ENCODE assay signal across 8 cellular contexts in the genomic region with DNA sequence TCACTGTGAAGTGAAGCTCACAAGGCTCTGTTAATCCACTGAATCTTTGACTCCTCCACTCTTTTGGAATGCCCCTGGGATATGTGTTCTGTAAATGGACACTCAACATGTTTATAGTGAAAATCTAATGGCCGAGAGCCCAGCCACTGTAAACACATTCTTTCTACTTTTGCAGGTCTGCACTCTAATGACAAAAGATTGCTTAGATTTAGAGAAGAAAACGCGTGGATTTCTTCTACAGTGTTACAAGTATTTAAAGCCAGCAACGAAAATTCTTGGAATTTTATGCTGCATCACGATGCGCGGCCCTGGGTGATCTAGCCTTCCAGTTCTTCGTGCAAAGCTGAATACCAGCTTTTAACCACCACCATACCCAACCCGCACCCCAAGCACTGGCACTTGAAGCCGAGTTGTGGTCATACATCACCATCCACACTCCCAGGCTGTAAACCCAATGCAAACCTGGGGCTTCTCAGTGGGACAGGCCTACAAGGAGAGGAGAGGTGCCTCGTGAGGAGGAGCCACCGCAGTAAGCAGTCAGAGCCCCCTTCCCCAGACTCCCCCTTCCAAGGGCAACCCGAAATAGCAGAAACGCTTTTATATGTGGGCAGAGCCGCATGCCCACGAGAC. TPM values are rescaled to one million over a fixed set of nuclear protein-coding genes. Genes with fewer than 3 reads are reported as not detected.
DNase-seq lines count a peak whose midpoint lies in the region; ATAC-seq, FAIRE-seq and TF ChIP-seq lines count a peak whose summit lies in the region.

No MANE protein-coding gene starts in this region.

- intact Hi-C loops in endothelial cell of umbilical vein (cut with micrococcal nuclease) (loop anchor here (5.0 kb wide), 1 partner anchor 515 kb away; no protein-coding TSS in a partner anchor), pancreas (cut with DNase I) (loop anchor here in 2 of 3 donors (10.0 kb wide), 1 partner anchor 228 kb away; no protein-coding TSS in a partner anchor)

- H3K4me2 ChIP-seq in DND-41 (ENCODE audit: insufficient read depth, low read length) (peak overlapping the region; percentile 98), OCI-LY1 (ENCODE audit: low read length) (peak overlapping the region; percentile 90), endothelial cell of umbilical vein (ENCODE audit: insufficient read depth, low read length) (peak overlapping the region; percentile 94)

- no peaks in the 10 kb centered on the region for H3F3A ChIP-seq in OCI-LY1 (ENCODE audit: insufficient read depth, low read length)

- H3K4me3 ChIP-seq in DND-41 (ENCODE audit: low read depth in 1 of 2, low read length in 2 of 2) (peak overlapping the region; percentile 35 to 78), OCI-LY1 (ENCODE audit: low read depth, low read length, poor library complexity, severe bottlenecking) (peak overlapping the region; percentile 85), endothelial cell of umbilical vein (replicated peaks in 1 of 3; ENCODE audit: insufficient read depth in 1 of 3, low read depth in 1 of 3, low read length in 3 of 3) (peak overlapping the region in 2 of 3 experiments; percentile 72 to 89), pancreas (peak overlapping the region; percentile 46 to 97 (median 80))

- H4K20me1 ChIP-seq in DND-41 (ENCODE audit: insufficient read depth, low read length) (0 out of 2 replicates have a peak, but pooled peaks cover under 1% of the 10 kb centered on the region), OCI-LY1 (ENCODE audit: insufficient read depth, low read length) (no peaks in the 10 kb centered on the region), endothelial cell of umbilical vein (replicated peaks; ENCODE audit: control insufficient read depth, extremely low read depth, insufficient read depth, low read length) (no peaks in the 10 kb centered on the region)

- H3K36me3 ChIP-seq in DND-41 (ENCODE audit: insufficient read depth, low read length) (peaks cover 4% of the 10 kb centered on the region; the same call in 1 of the 2 replicates), OCI-LY1 (ENCODE audit: insufficient read depth, low read length) (peaks cover 6% of the 10 kb centered on the region), endothelial cell of umbilical vein (ENCODE audit: control insufficient read depth in 2 of 2, extremely low read depth in 1 of 2, insufficient read depth in 2 of 2, low read length in 2 of 2) (no peaks in the 10 kb centered on the region), pancreas (no peaks in the 10 kb centered on the region)

- H3K9me2 ChIP-seq in OCI-LY1 (ENCODE audit: low read depth, low read length), result no peaks in the 10 kb centered on the region

- H3K9me3 ChIP-seq in DND-41 (ENCODE audit: insufficient read depth, low read length, severe bottlenecking) (no peaks in the 10 kb centered on the region), OCI-LY1 (ENCODE audit: low read length) (no peaks in the 10 kb centered on the region), endothelial cell of umbilical vein (replicated peaks; ENCODE audit: control insufficient read depth, insufficient read depth, low read length) (no peaks in the 10 kb centered on the region), pancreas (no peaks in the 10 kb centered on the region)

- no TSS peak for BruUV-seq in endothelial cell of umbilical vein (replicated peaks; lab: Mats Ljungman, UMichigan)

- H3K79me2 ChIP-seq in DND-41 (ENCODE audit: insufficient read depth, low read length) (peaks cover 21% of the 10 kb centered on the region), OCI-LY1 (ENCODE audit: insufficient read depth, low read length) (no peaks in the 10 kb centered on the region), endothelial cell of umbilical vein (ENCODE audit: control insufficient read depth, insufficient read depth, low read length) (no peaks in the 10 kb centered on the region)

- POLR2A ChIA-PET in endothelial cell of umbilical vein (lab: Charles Lee), result no interaction called here

- peak overlapping the region; percentile 100 for H2AFZ ChIP-seq in DND-41 (ENCODE audit: low read depth, low read length)
- H2AFZ ChIP-seq in OCI-LY1 (ENCODE audit: low read length), result no peak overlapping the region
- H2AFZ ChIP-seq in endothelial cell of umbilical vein (ENCODE audit: low read depth, low read length), result peak overlapping the region; percentile 99

- dilution Hi-C loops in endothelial cell of umbilical vein (cut with MboI; ENCODE audit: extremely low pct_ligation_motif_present, low sequenced_read_pairs), result no loop called here

- H3K27ac ChIP-seq in DND-41 (ENCODE audit: low read length) (peak overlapping the region; percentile 94), OCI-LY1 (ENCODE audit: low read depth, low read length, poor library complexity, severe bottlenecking) (no peak overlapping the region), endothelial cell of umbilical vein (ENCODE audit: insufficient read depth, low read depth, low read length) (no peak overlapping the region), pancreas (peak overlapping the region; percentile 84 to 99 (median 96))

- no peak for ATAC-seq in DND-41 (ENCODE audit: insufficient read depth, low read depth)
- ATAC-seq in pancreas, result no peak
- ATAC-seq in GM18511 (IDR thresholded peaks at IDR 0.05; ENCODE audit: unreplicated experiment), result no peak

- H3K9ac ChIP-seq in DND-41 (ENCODE audit: low read depth, low read length) (peak overlapping the region; percentile 77), OCI-LY1 (ENCODE audit: low read length) (peak overlapping the region; percentile 84), endothelial cell of umbilical vein (replicated peaks; ENCODE audit: extremely low read depth, insufficient read depth, low read length) (peak overlapping the region; percentile 89)

- H3K9me1 ChIP-seq in endothelial cell of umbilical vein (replicated peaks; ENCODE audit: control insufficient read depth, extremely low read depth, insufficient read depth, low read length), result no peaks in the 10 kb centered on the region

- H3K27me3 ChIP-seq in DND-41 (ENCODE audit: insufficient read depth, low read length, poor library complexity) (no peaks in the 10 kb centered on the region), OCI-LY1 (ENCODE audit: insufficient read depth, low read length) (no peaks in the 10 kb centered on the region), endothelial cell of umbilical vein (ENCODE audit: control insufficient read depth in 2 of 2, insufficient read depth in 2 of 2, low read length in 2 of 2) (peaks cover 3 to 4% of the 10 kb centered on the region in 2 experiments), pancreas (no peaks in the 10 kb centered on the region)

- CTCF ChIA-PET in endothelial cell of umbilical vein (lab: Charles Lee), result interaction anchor here (1.0 to 6.9 kb wide), 6 partner anchors 15 to 516 kb away, joined by 3 to 38 read pairs (median 4); partner anchors contain the start of gene ARMC2

- H3K4me1 ChIP-seq in DND-41 (ENCODE audit: insufficient read depth, low read length) (peaks cover 28% of the 10 kb centered on the region), OCI-LY1 (ENCODE audit: insufficient read depth, low read length, severe bottlenecking) (peaks cover 8% of the 10 kb centered on the region), endothelial cell of umbilical vein (ENCODE audit: control insufficient read depth, extremely low read depth, insufficient read depth, low read length) (peaks cover 6% of the 10 kb centered on the region), pancreas (peaks cover 0 to 6% (median 5%) of the 10 kb centered on the region in 3 donors)

- FAIRE-seq in endothelial cell of umbilical vein (lab: Jason Lieb, UNC) (no peak), pancreas (lab: Jason Lieb, UNC) (no peak)

- peak; percentile 46 for DNase-seq in DND-41
- DNase-seq in endothelial cell of umbilical vein (ENCODE audit: low read depth, low spot score), result no peak
- DNase-seq in pancreas, result peak in 1 of 6 donors; percentile 25
- DNase-seq in A172 (ENCODE audit: low spot score), result no peak
- DNase-seq in activated gamma-delta T cell treated with Interleukin-2 at 50 U/mL for 16 hours, result no peak
- DNase-seq in OCI-M1 (lab: John Stamatoyannopoulos, UW), result no peak

- 43 to 46% methylated on average over 16 of the region's 16 CpGs for WGBS in pancreas, 2 donors

- no peak for TF ChIP-seq POLR2A in endothelial cell of umbilical vein (IDR thresholded peaks at IDR 0.05; ENCODE audit: low read depth, low read length)

- TF ChIP-seq CTCF in DND-41 (IDR thresholded peaks at IDR 0.05; ENCODE audit: borderline replicate concordance, extremely low read depth, low read length, poor library complexity, severe bottlenecking), result no peak
- TF ChIP-seq CTCF in OCI-LY1 (IDR thresholded peaks at IDR 0.05; ENCODE audit: low read length), result no peak
- TF ChIP-seq CTCF in endothelial cell of umbilical vein (IDR thresholded peaks at IDR 0.05; ENCODE audit: extremely low read depth in 1 of 2, insufficient read depth in 1 of 2, low read depth in 1 of 2, low read length in 2 of 2), result no peak
- TF ChIP-seq CTCF in pancreas (IDR thresholded peaks at IDR 0.05), result no peak

TF ChIP-seq in endothelial cell of umbilical vein, 7 proteins besides CTCF, POLR2A, EP300 and RAD21:
- TF ChIP-seq FOS (IDR thresholded peaks at IDR 0.05; ENCODE audit: borderline replicate concordance, insufficient read depth, low read length), result no peak
- no peak for TF ChIP-seq GATA2 (IDR thresholded peaks at IDR 0.05; ENCODE audit: insufficient read depth, insufficient read length, low read depth, low read length)
- no peak for TF ChIP-seq POLR2AphosphoS5 (IDR thresholded peaks at IDR 0.05; ENCODE audit: insufficient read depth, low read depth, low read length)
- TF ChIP-seq EZH2 (IDR thresholded peaks at IDR 0.05; ENCODE audit: borderline replicate concordance, low read depth, low read length, severe bottlenecking), result no peak
- TF ChIP-seq, protein P1, sequence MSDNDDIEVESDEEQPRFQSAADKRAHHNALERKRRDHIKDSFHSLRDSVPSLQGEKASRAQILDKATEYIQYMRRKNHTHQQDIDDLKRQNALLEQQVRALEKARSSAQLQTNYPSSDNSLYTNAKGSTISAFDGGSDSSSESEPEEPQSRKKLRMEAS (IDR thresholded peaks at IDR 0.05; ENCODE audit: insufficient read depth, insufficient read length), result no peak
- TF ChIP-seq JUN (IDR thresholded peaks at IDR 0.05; ENCODE audit: borderline replicate concordance, insufficient read depth, insufficient read length, low read depth), result no peak
- no peak for TF ChIP-seq MYC (IDR thresholded peaks at IDR 0.05; ENCODE audit: low read depth, low read length)

RNA-seq across cellular contexts. Expression of gene FOXO3, which starts 3.7 kb away (rescaled TPM):
- total RNA-seq in endothelial cell of umbilical vein, result 15.7 and 16.9 TPM in 2 replicates
- polyA plus RNA-seq in endothelial cell of umbilical vein, result 13.6 and 14.4 TPM in 2 replicates
- 9.0 and 10.2 TPM in 2 replicates for polyA plus RNA-seq in endothelial cell of umbilical vein (2011; cell fraction: cytosol; rRNA removed)
- polyA plus RNA-seq in endothelial cell of umbilical vein (2011; cell fraction: nucleus; rRNA removed), result 9.9 and 13.5 TPM in 2 replicates
- 9.1 and 10.3 TPM in 2 replicates for polyA plus RNA-seq in endothelial cell of umbilical vein (2012)
- 48.0 and 60.3 TPM in 2 replicates for polyA minus RNA-seq in endothelial cell of umbilical vein
- 23.9 TPM for polyA minus RNA-seq in endothelial cell of umbilical vein (2011; cell fraction: cytosol; rRNA and poly(A)+ RNA removed)
- polyA minus RNA-seq in endothelial cell of umbilical vein (2011; cell fraction: nucleus; rRNA and poly(A)+ RNA removed), result 26.5 and 28.2 TPM in 2 replicates
- total RNA-seq in pancreas, result 10 to 100 TPM; 33.0 to 61.2 (median 41.7) TPM
- polyA plus RNA-seq in pancreas, result 10 to 100 TPM; 11.3 to 12.6 TPM
- total RNA-seq in A172 (2014; rRNA removed; shearing (Covaris generic)), result 10.9 and 11.4 TPM in 2 replicates

Comparison
In these comparisons a context has a peak if more than half of its experiments do, and no peak if none do; other contexts are left out.
1. H3K27ac ChIP-seq: peak in DND-41 (single experiment) and pancreas (4 of 4); none in OCI-LY1 (single experiment) and endothelial cell of umbilical vein (single experiment).
2. Peak in every context shown above with its lines, with median percentiles within 50 percentile points of each other: H3K4me2 ChIP-seq, H3K4me3 ChIP-seq and H3K9ac ChIP-seq.